2 cellular contexts compared by ENCODE assay signal in the genomic region with DNA sequence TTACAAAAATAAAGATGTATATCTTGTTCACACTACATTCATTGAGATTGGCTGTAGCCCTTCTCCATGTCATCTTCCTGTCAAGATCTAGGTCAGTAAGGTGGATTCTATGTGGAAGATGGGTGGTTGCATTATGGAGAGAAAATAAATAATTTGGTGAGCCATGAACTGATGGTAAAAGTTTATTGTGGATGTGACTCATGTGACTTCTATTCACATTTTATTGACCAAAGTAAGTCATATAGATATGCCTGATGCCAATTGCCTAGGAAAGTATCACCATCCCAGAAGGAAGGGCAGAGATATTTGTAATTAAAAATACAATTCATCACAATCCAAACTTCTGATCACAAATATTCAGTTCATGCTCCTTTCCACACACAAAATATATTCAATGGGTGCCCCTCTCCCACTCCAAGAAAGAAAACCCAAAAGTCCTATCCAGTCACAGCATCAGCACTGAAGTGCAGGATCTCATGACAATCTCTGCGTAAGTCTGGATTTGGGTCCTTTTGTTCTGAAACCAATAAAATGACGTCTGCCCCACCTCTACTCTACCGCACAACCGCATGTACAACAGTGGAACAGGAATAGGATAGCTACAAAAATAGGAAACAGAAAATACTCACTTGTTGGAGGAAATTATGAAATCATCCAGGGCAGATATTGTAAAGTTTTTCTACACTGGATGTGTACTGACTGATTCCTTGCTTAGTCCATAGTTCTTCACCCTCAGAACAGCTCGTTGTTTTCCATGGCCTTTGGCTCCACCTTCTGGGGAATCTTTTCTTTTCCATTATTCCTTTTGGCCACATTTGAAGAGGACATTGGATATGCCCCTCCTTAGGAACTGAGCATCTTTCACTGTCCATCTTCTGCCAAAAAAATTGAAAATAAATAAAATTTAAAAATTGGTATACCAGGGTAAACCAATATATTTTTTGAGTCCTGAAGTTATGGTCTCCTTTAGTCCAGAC.
TF ChIP-seq lines count a peak whose summit lies in the region.

No MANE protein-coding gene starts in this region.

TF ChIP-seq in IMR-90, 13 proteins besides CTCF, POLR2A, EP300 and RAD21:
- TF ChIP-seq CEBPB (IDR thresholded peaks at IDR 0.05; ENCODE audit: low read depth, low read length) (no peak), RFX5 (IDR thresholded peaks at IDR 0.05; ENCODE audit: low read depth, low read length) (no peak), BHLHE40 (IDR thresholded peaks at IDR 0.05; ENCODE audit: low read depth, low read length) (no peak), NFE2L2 (IDR thresholded peaks at IDR 0.05; ENCODE audit: low read depth, low read length) (no peak), FOS (IDR thresholded peaks at IDR 0.05; ENCODE audit: low read depth, low read length) (no peak), MAZ (IDR thresholded peaks at IDR 0.05; ENCODE audit: borderline replicate concordance, low read depth, low read length) (no peak), SMC3 (IDR thresholded peaks at IDR 0.05; ENCODE audit: low read depth, low read length) (no peak), MAFK (IDR thresholded peaks at IDR 0.05; ENCODE audit: low read depth, low read length) (no peak), RCOR1 (IDR thresholded peaks at IDR 0.05; ENCODE audit: insufficient replicate concordance, low read length) (no peak), MXI1 (IDR thresholded peaks at IDR 0.05; ENCODE audit: borderline replicate concordance, low read depth, low read length) (no peak), CHD1 (IDR thresholded peaks at IDR 0.05; ENCODE audit: low read depth, low read length) (no peak)
- TF ChIP-seq, protein P1, sequence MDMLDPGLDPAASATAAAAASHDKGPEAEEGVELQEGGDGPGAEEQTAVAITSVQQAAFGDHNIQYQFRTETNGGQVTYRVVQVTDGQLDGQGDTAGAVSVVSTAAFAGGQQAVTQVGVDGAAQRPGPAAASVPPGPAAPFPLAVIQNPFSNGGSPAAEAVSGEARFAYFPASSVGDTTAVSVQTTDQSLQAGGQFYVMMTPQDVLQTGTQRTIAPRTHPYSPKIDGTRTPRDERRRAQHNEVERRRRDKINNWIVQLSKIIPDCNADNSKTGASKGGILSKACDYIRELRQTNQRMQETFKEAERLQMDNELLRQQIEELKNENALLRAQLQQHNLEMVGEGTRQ (IDR thresholded peaks at IDR 0.05; ENCODE audit: low read depth, low read length) = no peak
- TF ChIP-seq, protein P2, sequence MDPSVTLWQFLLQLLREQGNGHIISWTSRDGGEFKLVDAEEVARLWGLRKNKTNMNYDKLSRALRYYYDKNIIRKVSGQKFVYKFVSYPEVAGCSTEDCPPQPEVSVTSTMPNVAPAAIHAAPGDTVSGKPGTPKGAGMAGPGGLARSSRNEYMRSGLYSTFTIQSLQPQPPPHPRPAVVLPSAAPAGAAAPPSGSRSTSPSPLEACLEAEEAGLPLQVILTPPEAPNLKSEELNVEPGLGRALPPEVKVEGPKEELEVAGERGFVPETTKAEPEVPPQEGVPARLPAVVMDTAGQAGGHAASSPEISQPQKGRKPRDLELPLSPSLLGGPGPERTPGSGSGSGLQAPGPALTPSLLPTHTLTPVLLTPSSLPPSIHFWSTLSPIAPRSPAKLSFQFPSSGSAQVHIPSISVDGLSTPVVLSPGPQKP (IDR thresholded peaks at IDR 0.05; ENCODE audit: borderline replicate concordance, low read depth, low read length) = no peak

TF ChIP-seq in endothelial cell of umbilical vein, 7 proteins besides CTCF, POLR2A, EP300 and RAD21:
- TF ChIP-seq GATA2 (IDR thresholded peaks at IDR 0.05; ENCODE audit: insufficient read depth, insufficient read length, low read depth, low read length) = no peak
- no peak for TF ChIP-seq POLR2AphosphoS5 (IDR thresholded peaks at IDR 0.05; ENCODE audit: insufficient read depth, low read depth, low read length)
- no peak for TF ChIP-seq FOS (IDR thresholded peaks at IDR 0.05; ENCODE audit: borderline replicate concordance, insufficient read depth, low read length)
- TF ChIP-seq, protein P3, sequence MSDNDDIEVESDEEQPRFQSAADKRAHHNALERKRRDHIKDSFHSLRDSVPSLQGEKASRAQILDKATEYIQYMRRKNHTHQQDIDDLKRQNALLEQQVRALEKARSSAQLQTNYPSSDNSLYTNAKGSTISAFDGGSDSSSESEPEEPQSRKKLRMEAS (IDR thresholded peaks at IDR 0.05; ENCODE audit: insufficient read depth, insufficient read length) = no peak
- no peak for TF ChIP-seq MYC (IDR thresholded peaks at IDR 0.05; ENCODE audit: low read depth, low read length)
- TF ChIP-seq EZH2 (IDR thresholded peaks at IDR 0.05; ENCODE audit: borderline replicate concordance, low read depth, low read length, severe bottlenecking) = no peak
- TF ChIP-seq JUN (IDR thresholded peaks at IDR 0.05; ENCODE audit: borderline replicate concordance, insufficient read depth, insufficient read length, low read depth) = no peak
